30 cellular contexts compared by ENCODE assay signal in the genomic region with DNA sequence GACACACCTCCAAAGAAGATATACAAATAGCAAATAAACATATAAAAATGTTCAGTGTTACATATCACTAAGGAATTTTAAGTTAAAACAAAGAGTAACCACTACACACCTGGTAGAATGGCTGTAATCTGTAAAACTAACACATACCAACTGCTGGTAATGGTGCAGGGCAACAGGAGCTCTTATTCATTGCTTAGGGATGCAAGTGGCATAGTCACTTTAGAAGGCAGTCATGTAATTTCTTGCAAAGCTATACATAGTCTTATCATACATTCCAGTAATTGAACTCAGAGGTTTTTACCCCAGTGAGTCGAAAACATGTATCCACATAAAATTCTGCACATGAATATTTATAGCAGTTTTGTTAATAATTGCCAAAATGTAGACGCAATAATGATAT.
DNase-seq lines count a peak whose midpoint lies in the region; ATAC-seq, FAIRE-seq and TF ChIP-seq lines count a peak whose summit lies in the region.
"Had no signal": no experiment of that assay in that cellular context is flagged by ENCODE, and none has a peak within 500 bp of the region (broad histone marks: within the 10 kb centered on the region; RNA-seq: fewer than 3 reads in every experiment).

No MANE protein-coding gene starts in this region.

- H3K4me3 ChIP-seq in epithelial cell of proximal tubule (ENCODE audit: low read depth, low read length): no peak overlapping the region
- H3K4me3 ChIP-seq in mucosa of descending colon: no peak overlapping the region
- no peak overlapping the region for H3K4me3 ChIP-seq in coronary artery
- H3K4me3 ChIP-seq: ascending aorta, colonic mucosa, ovary, skin epidermis, suprapubic skin, upper lobe of right lung had no signal

- peak overlapping the region; percentile 33 for H3K4me3 Mint-ChIP-seq in Calu3 (ENCODE audit: low read depth, unreplicated experiment)
- H3K4me3 Mint-ChIP-seq: activated B cell treated with CpG ODN at 0.5 μM for 24 hours; activated CD8-positive, alpha-beta memory T cell treated with anti-CD3 and anti-CD28 coated beads, Interleukin-2, amount 10 ng/mL, durations not matched to agents 7 days and 5 days; activated naive CD8-positive, alpha-beta T cell treated with anti-CD3 and anti-CD28 coated beads, Interleukin-2, amount 10 ng/mL, durations not matched to agents 7 days and 5 days; B cell; CD8-positive, alpha-beta memory T cell; stimulated activated naive B cell treated with anti-CD40 and anti-IgM and Interleukin-4, amounts not matched to agents 10 μg/mL and 1 μg/mL and 100 μg/mL, for 72 hours had no signal

- DNase-seq in Calu3: no peak
- DNase-seq in M059J (ENCODE audit: low read depth): peak; percentile 68
- peak; percentile 32 for DNase-seq in epithelial cell of proximal tubule (ENCODE audit: low read depth)
- no peak for DNase-seq in mucosa of descending colon
- no peak for DNase-seq in NCI-H1105 (lab: John Stamatoyannopoulos, UW)
- no peak for DNase-seq in urothelium cell line (ENCODE audit: low spot score)
- no peak for DNase-seq in coronary artery (ENCODE audit: low spot score)
- DNase-seq: ACHN; activated B cell treated with CpG ODN at 0.5 μM for 24 hours; activated CD8-positive, alpha-beta memory T cell treated with anti-CD3 and anti-CD28 coated beads, Interleukin-2, amount 10 ng/mL, durations not matched to agents 7 days and 5 days; activated gamma-delta T cell treated with Interleukin-2 at 50 U/mL for 16 hours; activated naive CD8-positive, alpha-beta T cell treated with anti-CD3 and anti-CD28 coated beads, Interleukin-2, amount 10 ng/mL, durations not matched to agents 7 days and 5 days; activated T-cell treated with anti-CD3 and anti-CD28 coated beads, Interleukin-2, amount 50 U/mL, for 48 hours; CD8-positive, alpha-beta memory T cell; colonic mucosa; effector memory CD4-positive, alpha-beta T cell; head of caudate nucleus; NCI-H1436; NCI-H446; NCI-H774; ovary; stimulated activated naive B cell treated with anti-CD40 and anti-IgM and Interleukin-4, amounts not matched to agents 10 μg/mL and 1 μg/mL and 100 μg/mL, for 72 hours; upper lobe of right lung had no signal

- CTCF ChIA-PET in Calu3 (lab: Charles Lee): no interaction called here

- TF ChIP-seq CTCF in Calu3 (IDR thresholded peaks at IDR 0.05; ENCODE audit: unreplicated experiment) (no peak), epithelial cell of proximal tubule (conservative IDR thresholded peaks at IDR 0.05; ENCODE audit: low read depth, low read length) (no peak), mucosa of descending colon (IDR thresholded peaks at IDR 0.05) (no peak), coronary artery (IDR thresholded peaks at IDR 0.05) (no peak)

- no peak overlapping the region for H3K27ac ChIP-seq in coronary artery
- H3K27ac ChIP-seq: ascending aorta, ovary, skin epidermis, suprapubic skin, upper lobe of right lung had no signal

- intact Hi-C loops in Calu3 (cut with micrococcal nuclease; ENCODE audit: unreplicated experiment) (no loop called here), mucosa of descending colon (cut with DNase I, micrococcal nuclease) (no loop called here)

- no peaks in the 10 kb centered on the region for H3K9me3 Mint-ChIP-seq in Calu3 (ENCODE audit: low read depth, unreplicated experiment)
- H3K9me3 Mint-ChIP-seq: activated B cell treated with CpG ODN at 0.5 μM for 24 hours; activated naive CD8-positive, alpha-beta T cell treated with anti-CD3 and anti-CD28 coated beads, Interleukin-2, amount 10 ng/mL, durations not matched to agents 7 days and 5 days; CD8-positive, alpha-beta memory T cell; stimulated activated naive B cell treated with anti-CD40 and anti-IgM and Interleukin-4, amounts not matched to agents 10 μg/mL and 1 μg/mL and 100 μg/mL, for 72 hours had no signal

- FAIRE-seq in urothelium cell line (lab: Jason Lieb, UNC): no peak
- FAIRE-seq: GM12891, H54 had no signal

- no peaks in the 10 kb centered on the region for H3K27me3 Mint-ChIP-seq in Calu3 (ENCODE audit: unreplicated experiment)
- H3K27me3 Mint-ChIP-seq: activated B cell treated with CpG ODN at 0.5 μM for 24 hours; activated CD8-positive, alpha-beta memory T cell treated with anti-CD3 and anti-CD28 coated beads, Interleukin-2, amount 10 ng/mL, durations not matched to agents 7 days and 5 days; activated naive CD8-positive, alpha-beta T cell treated with anti-CD3 and anti-CD28 coated beads, Interleukin-2, amount 10 ng/mL, durations not matched to agents 7 days and 5 days; B cell; stimulated activated naive B cell treated with anti-CD40 and anti-IgM and Interleukin-4, amounts not matched to agents 10 μg/mL and 1 μg/mL and 100 μg/mL, for 72 hours had no signal

- no peaks in the 10 kb centered on the region for H3K9me3 ChIP-seq in mucosa of descending colon
- H3K9me3 ChIP-seq: ascending aorta, colonic mucosa, ovary, suprapubic skin, upper lobe of right lung had no signal

- H3K36me3 Mint-ChIP-seq in Calu3 (ENCODE audit: insufficient read depth, unreplicated experiment): no peaks in the 10 kb centered on the region
- H3K36me3 Mint-ChIP-seq: activated CD8-positive, alpha-beta memory T cell treated with anti-CD3 and anti-CD28 coated beads, Interleukin-2, amount 10 ng/mL, durations not matched to agents 7 days and 5 days; activated naive CD8-positive, alpha-beta T cell treated with anti-CD3 and anti-CD28 coated beads, Interleukin-2, amount 10 ng/mL, durations not matched to agents 7 days and 5 days; CD8-positive, alpha-beta memory T cell; stimulated activated naive B cell treated with anti-CD40 and anti-IgM and Interleukin-4, amounts not matched to agents 10 μg/mL and 1 μg/mL and 100 μg/mL, for 72 hours had no signal

- ATAC-seq in mucosa of descending colon: peak; percentile 47
- ATAC-seq in HG03439 (IDR thresholded peaks at IDR 0.05; ENCODE audit: unreplicated experiment): no peak
- ATAC-seq: activated CD8-positive, alpha-beta memory T cell treated with anti-CD3 and anti-CD28 coated beads, Interleukin-2, amount 10 ng/mL, durations not matched to agents 7 days and 5 days; stimulated activated naive B cell treated with anti-CD40 and anti-IgM and Interleukin-4, amounts not matched to agents 10 μg/mL and 1 μg/mL and 100 μg/mL, for 72 hours; upper lobe of right lung had no signal

- no peaks in the 10 kb centered on the region for H3K4me1 ChIP-seq in mucosa of descending colon (ENCODE audit: low read depth)
- H3K4me1 ChIP-seq: ascending aorta, colonic mucosa, suprapubic skin, upper lobe of right lung had no signal

- BruUV-seq in Calu3 (replicated peaks; lab: Mats Ljungman, UMichigan): no TSS peak

- H3K4me1 Mint-ChIP-seq in Calu3 (ENCODE audit: low read depth, unreplicated experiment): peaks cover 9% of the 10 kb centered on the region
- H3K4me1 Mint-ChIP-seq: activated B cell treated with CpG ODN at 0.5 μM for 24 hours; activated CD8-positive, alpha-beta memory T cell treated with anti-CD3 and anti-CD28 coated beads, Interleukin-2, amount 10 ng/mL, durations not matched to agents 7 days and 5 days; activated naive CD8-positive, alpha-beta T cell treated with anti-CD3 and anti-CD28 coated beads, Interleukin-2, amount 10 ng/mL, durations not matched to agents 7 days and 5 days; B cell; CD8-positive, alpha-beta memory T cell; stimulated activated naive B cell treated with anti-CD40 and anti-IgM and Interleukin-4, amounts not matched to agents 10 μg/mL and 1 μg/mL and 100 μg/mL, for 72 hours had no signal

- peak overlapping the region; percentile 69 for H3K27ac Mint-ChIP-seq in Calu3 (ENCODE audit: unreplicated experiment)
- H3K27ac Mint-ChIP-seq: activated B cell treated with CpG ODN at 0.5 μM for 24 hours; activated CD8-positive, alpha-beta memory T cell treated with anti-CD3 and anti-CD28 coated beads, Interleukin-2, amount 10 ng/mL, durations not matched to agents 7 days and 5 days; activated naive CD8-positive, alpha-beta T cell treated with anti-CD3 and anti-CD28 coated beads, Interleukin-2, amount 10 ng/mL, durations not matched to agents 7 days and 5 days; B cell; CD8-positive, alpha-beta memory T cell; stimulated activated naive B cell treated with anti-CD40 and anti-IgM and Interleukin-4, amounts not matched to agents 10 μg/mL and 1 μg/mL and 100 μg/mL, for 72 hours had no signal

- no peaks in the 10 kb centered on the region for H3K36me3 ChIP-seq in mucosa of descending colon (ENCODE audit: low read depth)
- H3K36me3 ChIP-seq: ascending aorta, colonic mucosa, ovary, suprapubic skin, upper lobe of right lung had no signal

Comparison
In these comparisons a context has a peak if more than half of its experiments do, and no peak if none do; other contexts are left out.
1. DNase-seq: peak in M059J (single experiment) and epithelial cell of proximal tubule (single experiment); none in Calu3 (single experiment), mucosa of descending colon (0 of 3), NCI-H1105 (single experiment), urothelium cell line (single experiment) and coronary artery (single experiment).